Comparison of ENCODE assay signal across 20 cellular contexts in genomic region chr12:126761420-126761819, GRCh38.
DNase-seq lines count a peak whose midpoint lies in the region; ATAC-seq lines count a peak whose summit lies in the region.
"Had no signal": no experiment of that assay in that cellular context is flagged by ENCODE, and none has a peak within 500 bp of the region (broad histone marks: within the 10 kb centered on the region; RNA-seq: fewer than 3 reads in every experiment).

No MANE protein-coding gene starts in this region.

- CTCF ChIA-PET in activated CD4-positive, alpha-beta T cell treated with anti-CD3 and anti-CD28 coated beads for 36 hours (lab: Charles Lee): interaction anchor here (0.6 to 1.6 kb wide), 3 partner anchors 13 to 23 kb away, joined by 3 to 4 read pairs (median 3); no protein-coding TSS in a partner anchor
- CTCF ChIA-PET in activated naive CD4-positive, alpha-beta T cell treated with anti-CD3 and anti-CD28 coated beads, Interleukin-2, amount 10 ng/mL, durations not matched to agents 7 days and 5 days (lab: Charles Lee): no interaction called here

- H3K27ac ChIP-seq in SJCRH30: no peak overlapping the region

- no peaks in the 10 kb centered on the region for H3K36me3 ChIP-seq in SJCRH30

- no peak overlapping the region for H3K4me3 Mint-ChIP-seq in activated CD4-positive, alpha-beta T cell treated with anti-CD3 and anti-CD28 coated beads for 36 hours
- H3K4me3 Mint-ChIP-seq in activated naive CD4-positive, alpha-beta T cell treated with anti-CD3 and anti-CD28 coated beads, Interleukin-2, amount 10 ng/mL, durations not matched to agents 7 days and 5 days: no peak overlapping the region
- H3K4me3 Mint-ChIP-seq in activated naive CD8-positive, alpha-beta T cell treated with anti-CD3 and anti-CD28 coated beads, Interleukin-2, amount 50 U/mL, for 24 hours: no peak overlapping the region
- H3K4me3 Mint-ChIP-seq: CD14-positive monocyte had no signal

- H3K4me1 ChIP-seq in SJCRH30: no peaks in the 10 kb centered on the region

- DNase-seq in activated CD4-positive, alpha-beta T cell treated with anti-CD3 and anti-CD28 coated beads for 36 hours: no peak
- DNase-seq in activated CD4-positive, alpha-beta T cell treated with anti-CD3 and anti-CD28 coated beads for 4 hours: no peak
- DNase-seq in activated naive CD4-positive, alpha-beta T cell treated with anti-CD3 and anti-CD28 coated beads, Interleukin-2, amount 50 U/mL, for 72 hours (ENCODE audit: low spot score in 2 of 2): no peak
- no peak for DNase-seq in activated naive CD4-positive, alpha-beta T cell treated with anti-CD3 and anti-CD28 coated beads, Interleukin-2, amount 10 ng/mL, durations not matched to agents 7 days and 5 days
- no peak for DNase-seq in activated naive CD8-positive, alpha-beta T cell treated with anti-CD3 and anti-CD28 coated beads, Interleukin-2, amount 50 U/mL, for 24 hours
- no peak for DNase-seq in SJCRH30
- DNase-seq: 8988T, DMS 273 treated with DMSO at 0.1 percent for 48 hours, GDM1, Karpas-422, NCI-H1417 treated with DMSO at 0.1 percent for 48 hours, NCI-H187 treated with DMSO at 0.1 percent for 48 hours, NCI-H226, NCI-H524, RPMI8226, SHP77 treated with DMSO at 0.1 percent for 48 hours had no signal

- no peaks in the 10 kb centered on the region for H3K9me3 ChIP-seq in SJCRH30 (replicated peaks)

- H3K27me3 Mint-ChIP-seq in activated CD4-positive, alpha-beta T cell treated with anti-CD3 and anti-CD28 coated beads for 36 hours: no peaks in the 10 kb centered on the region
- no peaks in the 10 kb centered on the region for H3K27me3 Mint-ChIP-seq in activated naive CD4-positive, alpha-beta T cell treated with anti-CD3 and anti-CD28 coated beads, Interleukin-2, amount 10 ng/mL, durations not matched to agents 7 days and 5 days
- H3K27me3 Mint-ChIP-seq in activated naive CD8-positive, alpha-beta T cell treated with anti-CD3 and anti-CD28 coated beads, Interleukin-2, amount 50 U/mL, for 24 hours: no peaks in the 10 kb centered on the region
- H3K27me3 Mint-ChIP-seq: IgD-negative memory B cell had no signal

- H3K9me3 Mint-ChIP-seq in activated CD4-positive, alpha-beta T cell treated with anti-CD3 and anti-CD28 coated beads for 36 hours (ENCODE audit: low read depth): peaks cover 22% of the 10 kb centered on the region
- H3K9me3 Mint-ChIP-seq in activated naive CD4-positive, alpha-beta T cell treated with anti-CD3 and anti-CD28 coated beads, Interleukin-2, amount 50 U/mL, for 72 hours: peaks cover 22 to 33% of the 10 kb centered on the region in 2 donors
- peaks cover 20% of the 10 kb centered on the region for H3K9me3 Mint-ChIP-seq in activated naive CD4-positive, alpha-beta T cell treated with anti-CD3 and anti-CD28 coated beads, Interleukin-2, amount 10 ng/mL, durations not matched to agents 7 days and 5 days
- H3K9me3 Mint-ChIP-seq in activated naive CD8-positive, alpha-beta T cell treated with anti-CD3 and anti-CD28 coated beads, Interleukin-2, amount 50 U/mL, for 24 hours: peaks cover 29% of the 10 kb centered on the region

- ATAC-seq in activated CD4-positive, alpha-beta T cell treated with anti-CD3 and anti-CD28 coated beads for 36 hours: peak; percentile 88
- ATAC-seq in activated naive CD4-positive, alpha-beta T cell treated with anti-CD3 and anti-CD28 coated beads, Interleukin-2, amount 50 U/mL, for 72 hours: peak; percentile 94 to 98
- ATAC-seq in activated naive CD8-positive, alpha-beta T cell treated with anti-CD3 and anti-CD28 coated beads, Interleukin-2, amount 50 U/mL, for 24 hours: peak; percentile 40
- ATAC-seq in GM19463 (IDR thresholded peaks at IDR 0.05; ENCODE audit: unreplicated experiment): no peak
- no peak for ATAC-seq in HG02571 (IDR thresholded peaks at IDR 0.05; ENCODE audit: unreplicated experiment)

- no peaks in the 10 kb centered on the region for H3K27me3 ChIP-seq in SJCRH30

- POLR2A ChIA-PET in activated CD4-positive, alpha-beta T cell treated with anti-CD3 and anti-CD28 coated beads for 36 hours (lab: Charles Lee): interaction anchor here (0.8 kb wide), 1 partner anchor 11 kb away, joined by 3 read pairs; no protein-coding TSS in a partner anchor

- peak overlapping the region; percentile 82 for H3K27ac Mint-ChIP-seq in activated CD4-positive, alpha-beta T cell treated with anti-CD3 and anti-CD28 coated beads for 36 hours
- no peak overlapping the region for H3K27ac Mint-ChIP-seq in activated naive CD4-positive, alpha-beta T cell treated with anti-CD3 and anti-CD28 coated beads, Interleukin-2, amount 50 U/mL, for 72 hours
- H3K27ac Mint-ChIP-seq in activated naive CD4-positive, alpha-beta T cell treated with anti-CD3 and anti-CD28 coated beads, Interleukin-2, amount 10 ng/mL, durations not matched to agents 7 days and 5 days: no peak overlapping the region
- H3K27ac Mint-ChIP-seq in activated naive CD8-positive, alpha-beta T cell treated with anti-CD3 and anti-CD28 coated beads, Interleukin-2, amount 50 U/mL, for 24 hours: peak overlapping the region; percentile 39
- H3K27ac Mint-ChIP-seq: CD14-positive monocyte, IgD-negative memory B cell had no signal

- H3K36me3 Mint-ChIP-seq in activated CD4-positive, alpha-beta T cell treated with anti-CD3 and anti-CD28 coated beads for 36 hours (ENCODE audit: low read depth): peaks cover 44% of the 10 kb centered on the region
- peaks cover 35 to 39% of the 10 kb centered on the region in 2 donors for H3K36me3 Mint-ChIP-seq in activated naive CD4-positive, alpha-beta T cell treated with anti-CD3 and anti-CD28 coated beads, Interleukin-2, amount 50 U/mL, for 72 hours
- H3K36me3 Mint-ChIP-seq in activated naive CD4-positive, alpha-beta T cell treated with anti-CD3 and anti-CD28 coated beads, Interleukin-2, amount 10 ng/mL, durations not matched to agents 7 days and 5 days: peaks cover 4% of the 10 kb centered on the region
- peaks cover 25% of the 10 kb centered on the region for H3K36me3 Mint-ChIP-seq in activated naive CD8-positive, alpha-beta T cell treated with anti-CD3 and anti-CD28 coated beads, Interleukin-2, amount 50 U/mL, for 24 hours (ENCODE audit: low read depth)
- H3K36me3 Mint-ChIP-seq: CD14-positive monocyte had no signal

- H3K4me3 ChIP-seq in SJCRH30: no peak overlapping the region

- peaks cover 30% of the 10 kb centered on the region for H3K4me1 Mint-ChIP-seq in activated CD4-positive, alpha-beta T cell treated with anti-CD3 and anti-CD28 coated beads for 36 hours
- no peaks in the 10 kb centered on the region for H3K4me1 Mint-ChIP-seq in activated naive CD4-positive, alpha-beta T cell treated with anti-CD3 and anti-CD28 coated beads, Interleukin-2, amount 10 ng/mL, durations not matched to agents 7 days and 5 days
- peaks cover 9% of the 10 kb centered on the region for H3K4me1 Mint-ChIP-seq in activated naive CD8-positive, alpha-beta T cell treated with anti-CD3 and anti-CD28 coated beads, Interleukin-2, amount 50 U/mL, for 24 hours

- intact Hi-C loops in activated CD4-positive, alpha-beta T cell treated with anti-CD3 and anti-CD28 coated beads for 36 hours (cut with DNase I, micrococcal nuclease): loop anchor here (1.0 to 5.0 kb wide), 2 partner anchors 11 to 54 kb away; no protein-coding TSS in a partner anchor

Comparison
In these comparisons a context has a peak if more than half of its experiments do, and no peak if none do; other contexts are left out.
1. ATAC-seq: peak in activated CD4-positive, alpha-beta T cell treated with anti-CD3 and anti-CD28 coated beads for 36 hours (single experiment), activated naive CD4-positive, alpha-beta T cell treated with anti-CD3 and anti-CD28 coated beads, Interleukin-2, amount 50 U/mL, for 72 hours (2 of 2) and activated naive CD8-positive, alpha-beta T cell treated with anti-CD3 and anti-CD28 coated beads, Interleukin-2, amount 50 U/mL, for 24 hours (single experiment); none in GM19463 (single experiment) and HG02571 (single experiment).
2. H3K27ac Mint-ChIP-seq: peak in activated CD4-positive, alpha-beta T cell treated with anti-CD3 and anti-CD28 coated beads for 36 hours (single experiment) and activated naive CD8-positive, alpha-beta T cell treated with anti-CD3 and anti-CD28 coated beads, Interleukin-2, amount 50 U/mL, for 24 hours (single experiment); none in activated naive CD4-positive, alpha-beta T cell treated with anti-CD3 and anti-CD28 coated beads, Interleukin-2, amount 50 U/mL, for 72 hours (0 of 2) and activated naive CD4-positive, alpha-beta T cell treated with anti-CD3 and anti-CD28 coated beads, Interleukin-2, amount 10 ng/mL, durations not matched to agents 7 days and 5 days (single experiment).